In genomic region chr5:118518720-118519119, GRCh38 we compare ENCODE assay signal across 30 cellular contexts.
"Had no signal": no experiment of that assay in that cellular context is flagged by ENCODE, and none has a peak within 500 bp of the region (broad histone marks: within the 10 kb centered on the region; RNA-seq: fewer than 3 reads in every experiment).

No MANE protein-coding gene starts in this region.

- H3K36me3 Mint-ChIP-seq: naive thymus-derived CD8-positive, alpha-beta T cell; natural killer cell treated with Interleukin-12 subunit alpha and Interleukin-12 subunit beta and Interleukin-15 and Interleukin-18, amount 100 ng/mL, for 72 hours; stimulated activated effector memory CD8-positive, alpha-beta T cell treated with anti-CD3 and anti-CD28 coated beads, Interleukin-12 subunit alpha, Interleukin-12 subunit beta, amount 100 ng/mL, for 72 hours; stimulated activated naive B cell treated with anti-CD40 and anti-IgM and Interleukin-4, amounts not matched to agents 10 μg/mL and 1 μg/mL and 100 μg/mL, for 72 hours had no signal

- H3K4me1 ChIP-seq: parathyroid adenoma, psoas muscle, right lobe of liver, sigmoid colon, stomach, thyroid gland, tibial nerve, upper lobe of right lung, uterus had no signal

- DNase-seq: naive thymus-derived CD8-positive, alpha-beta T cell; nephron progenitor cell; nucleus accumbens; ovary; posterior cingulate gyrus; psoas muscle; right cardiac atrium; right lobe of liver; sigmoid colon; small intestine; stimulated activated CD4-positive, alpha-beta T cell treated with anti-CD3 and anti-CD28 coated beads, Interleukin-15, amount 100 ng/mL, for 24 hours; stimulated activated CD4-positive, alpha-beta T cell treated with anti-CD3 and anti-CD28 coated beads, Interleukin-2, amount 100 ng/mL, for 24 hours; stimulated activated CD4-positive, alpha-beta T cell treated with anti-CD3 and anti-CD28 coated beads, Interleukin-2, amount 100 ng/mL, for 48 hours; stimulated activated CD4-positive, alpha-beta T cell treated with anti-CD3 and anti-CD28 coated beads, Interleukin-4, amount 100 ng/mL, for 24 hours; stimulated activated naive B cell treated with anti-CD40 and anti-IgM and Interleukin-4, amounts not matched to agents 10 μg/mL and 1 μg/mL and 100 μg/mL, for 72 hours; stimulated activated naive CD4-positive, alpha-beta T cell treated with Interleukin-2 at 50 U/mL for 16 hours; stomach; thyroid gland; trophoblast cell; upper lobe of right lung; uterus had no signal

- ATAC-seq: naive thymus-derived CD8-positive, alpha-beta T cell; natural killer cell treated with Interleukin-12 subunit alpha and Interleukin-12 subunit beta and Interleukin-15 and Interleukin-18, amount 100 ng/mL, for 72 hours; psoas muscle; right cardiac atrium; right lobe of liver; stimulated activated effector memory CD8-positive, alpha-beta T cell treated with anti-CD3 and anti-CD28 coated beads, Interleukin-12 subunit alpha, Interleukin-12 subunit beta, amount 100 ng/mL, for 72 hours; stimulated activated naive B cell treated with anti-CD40 and anti-IgM and Interleukin-4, amounts not matched to agents 10 μg/mL and 1 μg/mL and 100 μg/mL, for 72 hours; upper lobe of right lung had no signal

- H3K27ac ChIP-seq: neutrophil, ovary, parathyroid adenoma, psoas muscle, right lobe of liver, sigmoid colon, stomach, thoracic aorta, thyroid gland, tibial nerve, upper lobe of right lung, uterus had no signal

- H3K27me3 ChIP-seq: neutrophil, ovary, right lobe of liver, sigmoid colon, stomach, thyroid gland, tibial nerve, upper lobe of right lung, uterus had no signal

- H3K36me3 ChIP-seq: neutrophil, ovary, right lobe of liver, sigmoid colon, stomach, thoracic aorta, thyroid gland, tibial nerve, upper lobe of right lung, uterus had no signal

- H3K9ac ChIP-seq: parathyroid adenoma had no signal

- H3K27me3 Mint-ChIP-seq: natural killer cell treated with Interleukin-12 subunit alpha and Interleukin-12 subunit beta and Interleukin-15 and Interleukin-18, amount 100 ng/mL, for 72 hours; progenitor cell of endocrine pancreas had no signal

- H2AFZ ChIP-seq: parathyroid adenoma had no signal

- H3K79me2 ChIP-seq: parathyroid adenoma had no signal

- H3K4me3 Mint-ChIP-seq: naive thymus-derived CD8-positive, alpha-beta T cell; natural killer cell treated with Interleukin-12 subunit alpha and Interleukin-12 subunit beta and Interleukin-15 and Interleukin-18, amount 100 ng/mL, for 72 hours; nephron progenitor cell; neural crest cell; stimulated activated effector memory CD8-positive, alpha-beta T cell treated with anti-CD3 and anti-CD28 coated beads, Interleukin-12 subunit alpha, Interleukin-12 subunit beta, amount 100 ng/mL, for 72 hours; stimulated activated naive B cell treated with anti-CD40 and anti-IgM and Interleukin-4, amounts not matched to agents 10 μg/mL and 1 μg/mL and 100 μg/mL, for 72 hours; stimulated activated naive CD8-positive, alpha-beta T cell treated with anti-CD3 and anti-CD28 coated beads, Interleukin-15, Interleukin-2, amounts not matched to agents 100 ng/mL and 50 ng/mL, for 24 hours had no signal

- H3K27ac Mint-ChIP-seq: natural killer cell treated with Interleukin-12 subunit alpha and Interleukin-12 subunit beta and Interleukin-15 and Interleukin-18, amount 100 ng/mL, for 72 hours; nephron progenitor cell; progenitor cell of endocrine pancreas; stimulated activated effector memory CD8-positive, alpha-beta T cell treated with anti-CD3 and anti-CD28 coated beads, Interleukin-12 subunit alpha, Interleukin-12 subunit beta, amount 100 ng/mL, for 72 hours; stimulated activated naive B cell treated with anti-CD40 and anti-IgM and Interleukin-4, amounts not matched to agents 10 μg/mL and 1 μg/mL and 100 μg/mL, for 72 hours; stimulated activated naive CD8-positive, alpha-beta T cell treated with anti-CD3 and anti-CD28 coated beads, Interleukin-15, Interleukin-2, amounts not matched to agents 100 ng/mL and 50 ng/mL, for 24 hours had no signal

- H3K9me3 Mint-ChIP-seq: nephron progenitor cell; stimulated activated naive B cell treated with anti-CD40 and anti-IgM and Interleukin-4, amounts not matched to agents 10 μg/mL and 1 μg/mL and 100 μg/mL, for 72 hours had no signal

- H3K4me3 ChIP-seq: ovary, psoas muscle, right lobe of liver, sigmoid colon, stomach, thoracic aorta, thyroid gland, tibial nerve, upper lobe of right lung, uterus had no signal

- H3K4me1 Mint-ChIP-seq: naive thymus-derived CD8-positive, alpha-beta T cell; neural crest cell; stimulated activated effector memory CD8-positive, alpha-beta T cell treated with anti-CD3 and anti-CD28 coated beads, Interleukin-12 subunit alpha, Interleukin-12 subunit beta, amount 100 ng/mL, for 72 hours; stimulated activated naive B cell treated with anti-CD40 and anti-IgM and Interleukin-4, amounts not matched to agents 10 μg/mL and 1 μg/mL and 100 μg/mL, for 72 hours had no signal

- H3K9me3 ChIP-seq: neutrophil, ovary, psoas muscle, right lobe of liver, sigmoid colon, stomach, thoracic aorta, thyroid gland, tibial nerve, upper lobe of right lung, uterus had no signal
